ENCODE assay signal across 7 cellular contexts in the genomic region with DNA sequence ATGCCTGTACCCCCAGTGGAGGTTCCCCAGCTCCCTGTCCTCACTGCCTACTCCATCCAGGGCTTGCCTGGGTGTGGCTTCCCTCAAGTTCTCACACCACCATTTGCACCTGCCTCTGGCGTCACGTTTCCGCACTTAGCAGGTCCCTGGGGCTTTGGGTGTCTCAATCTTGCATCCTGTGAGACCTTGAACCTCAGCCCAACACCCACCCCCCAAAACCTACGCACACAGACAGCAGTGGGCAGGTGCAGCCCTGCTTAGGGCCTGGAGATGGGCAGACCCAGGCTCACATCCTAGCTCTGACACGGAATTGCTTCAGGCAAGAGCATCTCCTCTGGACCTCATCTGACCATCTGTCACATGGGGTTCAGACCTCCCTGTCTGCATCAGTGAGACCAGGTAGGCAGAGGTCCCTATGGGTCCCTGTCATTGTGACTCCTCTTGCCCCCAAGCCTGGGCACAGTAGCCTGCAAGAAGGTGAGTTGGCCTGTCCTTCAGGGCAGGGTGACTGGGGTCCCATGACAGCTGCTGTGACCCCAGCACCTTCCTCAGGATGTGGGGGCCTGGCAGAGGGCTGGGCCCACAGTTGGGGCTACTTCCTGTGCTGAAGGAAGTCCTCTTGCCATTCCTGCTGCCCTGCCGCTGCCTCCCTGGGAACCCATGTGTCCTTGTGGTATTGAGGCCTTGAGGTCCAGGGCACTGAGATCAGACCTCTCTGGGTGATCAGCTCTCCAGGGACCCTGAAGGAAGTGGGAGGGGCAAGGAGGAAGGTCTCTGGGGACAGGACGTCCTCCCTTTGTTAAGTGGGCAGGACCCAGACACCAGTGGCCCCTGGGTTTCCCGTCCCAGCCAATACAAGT. TPM values are rescaled to one million over a fixed set of nuclear protein-coding genes. Genes with fewer than 3 reads are reported as not detected.
A peak's percentile ranks its signal among the peaks of the same experiment; 100 is the strongest.
DNase-seq lines count a peak whose midpoint lies in the region; ATAC-seq and TF ChIP-seq lines count a peak whose summit lies in the region.

No MANE protein-coding gene starts in this region.

- ATAC-seq in GM19023 (IDR thresholded peaks at IDR 0.05; ENCODE audit: unreplicated experiment) (peak; percentile 34), HG03439 (IDR thresholded peaks at IDR 0.05; ENCODE audit: unreplicated experiment) (peak; percentile 36), right cardiac atrium (no peak), SK-N-SH treated with all-trans-retinoic acid at 6 μM for 48 hours (no peak)

- TF ChIP-seq POLR2A in stomach (IDR thresholded peaks at IDR 0.05), result no peak

- H3K9me3 ChIP-seq in right cardiac atrium (ENCODE audit: control insufficient read depth, low read length) (no peaks in the 10 kb centered on the region), stomach (no peaks in the 10 kb centered on the region), mammary epithelial cell (replicated peaks; ENCODE audit: insufficient read depth, low read length) (no peaks in the 10 kb centered on the region)

- TF ChIP-seq EP300 in stomach (IDR thresholded peaks at IDR 0.05), result no peak

- H3K36me3 ChIP-seq in stomach (peaks cover 23 to 58% (median 54%) of the 10 kb centered on the region in 4 donors), mammary epithelial cell (ENCODE audit: insufficient read depth, low read length) (peaks cover 8% of the 10 kb centered on the region)

- H3K4me1 ChIP-seq in right cardiac atrium (ENCODE audit: control insufficient read depth, insufficient read depth, low read length) (peaks cover 2% of the 10 kb centered on the region), stomach (peaks cover 36 to 79% (median 52%) of the 10 kb centered on the region in 4 donors), mammary epithelial cell (ENCODE audit: insufficient read depth, low read length) (peaks cover 14% of the 10 kb centered on the region)

- H3K79me2 ChIP-seq in mammary epithelial cell (ENCODE audit: insufficient read depth, low read length), result no peaks in the 10 kb centered on the region

- CTCF ChIA-PET in mammary epithelial cell (lab: Charles Lee; ENCODE audit: low non-redundant PET), result no interaction called here

- peak overlapping the region; percentile 4 for H3K27ac ChIP-seq in right cardiac atrium (ENCODE audit: low read length)
- H3K27ac ChIP-seq in stomach, result peak overlapping the region; percentile 74 to 95 (median 89)
- no peak overlapping the region for H3K27ac ChIP-seq in mammary epithelial cell (ENCODE audit: insufficient read depth, low read depth, low read length)

- no peak for TF ChIP-seq CTCF in stomach (IDR thresholded peaks at IDR 0.05)
- TF ChIP-seq CTCF in mammary epithelial cell (conservative IDR thresholded peaks at IDR 0.05 in 1 of 2, IDR thresholded peaks at IDR 0.05 in 1 of 2; ENCODE audit: extremely low read depth in 1 of 2, insufficient read depth in 1 of 2, low read depth in 1 of 2, low read length in 2 of 2), result no peak

- no peak overlapping the region for H2AFZ ChIP-seq in mammary epithelial cell (ENCODE audit: low read depth, low read length)

- in situ Hi-C loops in mammary epithelial cell (cut with MboI; ENCODE audit: low sequenced_read_pairs in 2 of 2), result no loop called here

- H3K27me3 ChIP-seq in right cardiac atrium (ENCODE audit: control insufficient read depth, insufficient read depth), result no peaks in the 10 kb centered on the region
- no peaks in the 10 kb centered on the region for H3K27me3 ChIP-seq in stomach
- H3K27me3 ChIP-seq in mammary epithelial cell (ENCODE audit: insufficient read depth, low read length), result no peaks in the 10 kb centered on the region

- H3K4me2 ChIP-seq in mammary epithelial cell (ENCODE audit: insufficient read depth, low read depth, low read length), result no peak overlapping the region

- H3K4me3 ChIP-seq in right cardiac atrium (ENCODE audit: low read length), result no peak overlapping the region
- peak overlapping the region; percentile 16 to 88 (median 55) for H3K4me3 ChIP-seq in stomach
- no peak overlapping the region for H3K4me3 ChIP-seq in mammary epithelial cell (replicated peaks in 1 of 3; ENCODE audit: insufficient read depth in 1 of 3, low read depth in 2 of 3, low read length in 3 of 3)

- BruUV-seq in mammary epithelial cell (replicated peaks; lab: Mats Ljungman, UMichigan), result no TSS peak

- dilution Hi-C loops in mammary epithelial cell (cut with HindIII; ENCODE audit: low sequenced_read_pairs), result loop anchor here (5.0 to 10.0 kb wide), 2 partner anchors 38 to 55 kb away; no protein-coding TSS in a partner anchor

- H3K9ac ChIP-seq in mammary epithelial cell (ENCODE audit: insufficient read depth, low read length), result no peak overlapping the region

- H4K20me1 ChIP-seq in mammary epithelial cell (ENCODE audit: insufficient read depth, low read length), result no peaks in the 10 kb centered on the region

- 55% methylated on average over 8 of the region's 8 CpGs for WGBS in right cardiac atrium
- WGBS in stomach, 5 donors, result 65 to 74% (median 68%) methylated on average over 7 to 8 of the region's 8 CpGs
- WGBS in mammary epithelial cell (ENCODE audit: low coverage, missing lambda C conversion rate), result 98% methylated on average over 8 of the region's 8 CpGs

- intact Hi-C loops in right cardiac atrium (cut with DNase I), result loop anchor here in 1 of 4 donors (10.0 kb wide), 1 partner anchor 175 kb away; no protein-coding TSS in a partner anchor
- intact Hi-C loops in stomach (cut with DNase I; ENCODE audit: low total_unique reads), result no loop called here
- intact Hi-C loops in mammary epithelial cell (cut with micrococcal nuclease), result no loop called here

- DNase-seq in activated CD8-positive, alpha-beta memory T cell treated with anti-CD3 and anti-CD28 coated beads, Interleukin-2, amount 50 U/mL, for 1 hour (ENCODE audit: extremely low read depth), result peak; percentile 81
- DNase-seq in right cardiac atrium (peak in 2 of 3 donors; percentile 69 to 72), stomach (no peak), mammary epithelial cell (no peak)

TF ChIP-seq in SK-N-SH treated with all-trans-retinoic acid at 6 μM for 48 hours, 23 proteins besides CTCF, POLR2A, EP300 and RAD21:
- no peak for TF ChIP-seq ZFP3 (CRISPR knock-in tag; IDR thresholded peaks at IDR 0.05)
- no peak for TF ChIP-seq ESRRG (CRISPR knock-in tag; IDR thresholded peaks at IDR 0.05)
- TF ChIP-seq ZNF70 (CRISPR knock-in tag; IDR thresholded peaks at IDR 0.05), result no peak
- TF ChIP-seq, protein P1, sequence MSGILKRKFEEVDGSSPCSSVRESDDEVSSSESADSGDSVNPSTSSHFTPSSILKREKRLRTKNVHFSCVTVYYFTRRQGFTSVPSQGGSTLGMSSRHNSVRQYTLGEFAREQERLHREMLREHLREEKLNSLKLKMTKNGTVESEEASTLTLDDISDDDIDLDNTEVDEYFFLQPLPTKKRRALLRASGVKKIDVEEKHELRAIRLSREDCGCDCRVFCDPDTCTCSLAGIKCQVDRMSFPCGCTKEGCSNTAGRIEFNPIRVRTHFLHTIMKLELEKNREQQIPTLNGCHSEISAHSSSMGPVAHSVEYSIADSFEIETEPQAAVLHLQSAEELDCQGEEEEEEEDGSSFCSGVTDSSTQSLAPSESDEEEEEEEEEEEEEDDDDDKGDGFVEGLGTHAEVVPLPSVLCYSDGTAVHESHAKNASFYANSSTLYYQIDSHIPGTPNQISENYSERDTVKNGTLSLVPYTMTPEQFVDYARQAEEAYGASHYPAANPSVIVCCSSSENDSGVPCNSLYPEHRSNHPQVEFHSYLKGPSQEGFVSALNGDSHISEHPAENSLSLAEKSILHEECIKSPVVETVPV (CRISPR knock-in tag; IDR thresholded peaks at IDR 0.05), result no peak
- TF ChIP-seq, protein P2, sequence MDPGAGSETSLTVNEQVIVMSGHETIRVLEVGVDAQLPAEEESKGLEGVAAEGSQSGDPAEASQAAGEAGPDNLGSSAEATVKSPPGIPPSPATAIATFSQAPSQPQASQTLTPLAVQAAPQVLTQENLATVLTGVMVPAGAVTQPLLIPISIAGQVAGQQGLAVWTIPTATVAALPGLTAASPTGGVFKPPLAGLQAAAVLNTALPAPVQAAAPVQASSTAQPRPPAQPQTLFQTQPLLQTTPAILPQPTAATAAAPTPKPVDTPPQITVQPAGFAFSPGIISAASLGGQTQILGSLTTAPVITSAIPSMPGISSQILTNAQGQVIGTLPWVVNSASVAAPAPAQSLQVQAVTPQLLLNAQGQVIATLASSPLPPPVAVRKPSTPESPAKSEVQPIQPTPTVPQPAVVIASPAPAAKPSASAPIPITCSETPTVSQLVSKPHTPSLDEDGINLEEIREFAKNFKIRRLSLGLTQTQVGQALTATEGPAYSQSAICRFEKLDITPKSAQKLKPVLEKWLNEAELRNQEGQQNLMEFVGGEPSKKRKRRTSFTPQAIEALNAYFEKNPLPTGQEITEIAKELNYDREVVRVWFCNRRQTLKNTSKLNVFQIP (CRISPR knock-in tag; IDR thresholded peaks at IDR 0.05; ENCODE audit: borderline replicate concordance, low read depth), result no peak
- TF ChIP-seq OSR1 (CRISPR knock-in tag; IDR thresholded peaks at IDR 0.05), result no peak

RNA-seq across cellular contexts. Expression of a gene that starts 2.0 kb away (rescaled TPM):
- total RNA-seq in right cardiac atrium (10 to 100 TPM; 22.4 to 27.4 (median 26.2) TPM), stomach (10 to 100 TPM; 13.2 to 47.5 (median 33.8) TPM), mammary epithelial cell (10 to 100 TPM; 13.2 to 16.1 TPM)
- polyA plus RNA-seq in right cardiac atrium (19.3 TPM), stomach (10 to 100 TPM; 59.9 to 80.4 (median 67.6) TPM), mammary epithelial cell (7.5 TPM)
- polyA minus RNA-seq in mammary epithelial cell, result 18.7 TPM

RNA-seq across cellular contexts. Expression of a gene that starts 22.9 kb away (rescaled TPM):
- total RNA-seq in right cardiac atrium (10 to 100 TPM; 40.1 to 54.6 (median 40.9) TPM), stomach (10 to 100 TPM; 27.4 to 68.8 (median 54.0) TPM), mammary epithelial cell (10 to 100 TPM; 23.7 to 79.0 TPM)
- polyA plus RNA-seq in right cardiac atrium (30.6 TPM), stomach (10 to 100 TPM; 37.9 to 56.8 (median 39.2) TPM), mammary epithelial cell (33.5 TPM)
- polyA minus RNA-seq in mammary epithelial cell, result 61.3 TPM

RNA-seq across cellular contexts. Expression of a gene that starts 24.3 kb away (rescaled TPM):
- 10 to 100 TPM; 13.4 to 17.2 (median 14.8) TPM for total RNA-seq in right cardiac atrium
- 10.2 TPM for polyA plus RNA-seq in right cardiac atrium
- total RNA-seq in stomach, result 10 to 100 TPM in 4 of 5 donors, 1 to 10 TPM in 1; 9.7 to 76.2 (median 40.3) TPM
- 10 to 100 TPM in 1 of 3 donors, 1 to 10 TPM in 2; 4.6 to 11.0 (median 6.8) TPM for polyA plus RNA-seq in stomach
- total RNA-seq in mammary epithelial cell, result 10 to 100 TPM; 29.7 to 46.8 TPM
- 24.6 TPM for polyA plus RNA-seq in mammary epithelial cell
- 53.5 TPM for polyA minus RNA-seq in mammary epithelial cell

RNA-seq across cellular contexts. Expression of a gene that starts 25.8 kb away (rescaled TPM):
- 10 to 100 TPM; 35.0 to 41.2 (median 38.1) TPM for total RNA-seq in right cardiac atrium
- 30.8 TPM for polyA plus RNA-seq in right cardiac atrium
- 100 to 1,000 TPM in 1 of 5 donors, 10 to 100 TPM in 4; 37.6 to 118 (median 63.6) TPM for total RNA-seq in stomach
- 10 to 100 TPM; 31.0 to 62.9 (median 44.8) TPM for polyA plus RNA-seq in stomach
- 10 to 100 TPM; 29.2 to 52.8 TPM for total RNA-seq in mammary epithelial cell
- 22.6 TPM for polyA plus RNA-seq in mammary epithelial cell
- polyA minus RNA-seq in mammary epithelial cell, result 46.9 TPM

RNA-seq across cellular contexts. Expression of a gene that starts 44.3 kb away (rescaled TPM):
- total RNA-seq in right cardiac atrium (under 1 TPM; 0.28 to 0.88 (median 0.55) TPM), stomach (1 to 10 TPM in 1 of 5 donors, under 1 TPM in 1, not detected in 3; 0.58 to 2.6 TPM), mammary epithelial cell (under 1 TPM; 0.17 to 0.24 TPM)
- polyA plus RNA-seq in right cardiac atrium (0.18 TPM), stomach (1 to 10 TPM in 2 of 3 donors, not detected in 1; 3.5 to 5.8 TPM), mammary epithelial cell (0.20 TPM)
- polyA minus RNA-seq in mammary epithelial cell, result 0.57 TPM

Comparison
In these comparisons a context has a peak if more than half of its experiments do, and no peak if none do; other contexts are left out.
1. ATAC-seq: peak in GM19023 (single experiment) and HG03439 (single experiment); none in right cardiac atrium (0 of 2) and SK-N-SH treated with all-trans-retinoic acid at 6 μM for 48 hours (single experiment).
2. DNase-seq: peak in activated CD8-positive, alpha-beta memory T cell treated with anti-CD3 and anti-CD28 coated beads, Interleukin-2, amount 50 U/mL, for 1 hour (single experiment) and right cardiac atrium (2 of 3); none in stomach (single experiment) and mammary epithelial cell (single experiment).
3. H3K4me3 ChIP-seq: peak in stomach (4 of 4); none in right cardiac atrium (single experiment) and mammary epithelial cell (0 of 3).